Comparison of ENCODE assay signal across 20 cellular contexts in genomic region chr2:88011011-88011410, GRCh38. TPM values are rescaled to one million over a fixed set of nuclear protein-coding genes. Genes with fewer than 3 reads are reported as not detected.
DNase-seq lines count a peak whose midpoint lies in the region; ATAC-seq lines count a peak whose summit lies in the region.
"Had no signal": no experiment of that assay in that cellular context is flagged by ENCODE, and none has a peak within 500 bp of the region (broad histone marks: within the 10 kb centered on the region; RNA-seq: fewer than 3 reads in every experiment).

No MANE protein-coding gene starts in this region.

- DNase-seq in Ammon's horn (ENCODE audit: low spot score) (peak; percentile 57), medulla oblongata (ENCODE audit: extremely low spot score) (peak; percentile 53), sciatic nerve (ENCODE audit: low spot score) (no peak), NCI-H1105 treated with DMSO at 0.1 percent for 48 hours (lab: John Stamatoyannopoulos, UW) (no peak)
- no peak for DNase-seq in activated naive CD4-positive, alpha-beta T cell treated with Interleukin-2 at 50 U/mL for 16 hours
- DNase-seq in activated T-helper 2 cell treated with anti-CD3 and anti-CD28 coated beads, Interferon-gamma antibody, Interleukin-2, Interleukin-4, amounts not matched to agents 10 μg/mL and 5 μg/mL and 100 μg/mL, durations not matched to agents 14 hours and 24 hours and 36 hours (ENCODE audit: low spot score): no peak
- DNase-seq in stimulated activated naive CD8-positive, alpha-beta T cell treated with anti-CD3 and anti-CD28 coated beads, Interleukin-15, Interleukin-2, amounts not matched to agents 100 U/mL and 50 U/mL, for 24 hours: no peak
- DNase-seq: CD4-positive, alpha-beta T cell; DMS153; GF-D8; HCEC 1CT; MM.1S; NCI-H1092; NCI-H2081 treated with DMSO at 0.1 percent for 48 hours; NCI-H446 treated with DMSO at 0.1 percent for 48 hours had no signal

- no peaks in the 10 kb centered on the region for H3K9me3 Mint-ChIP-seq in activated T-helper 2 cell treated with anti-CD3 and anti-CD28 coated beads, Interferon-gamma antibody, Interleukin-2, Interleukin-4, amounts not matched to agents 10 μg/mL and 5 μg/mL and 100 μg/mL, durations not matched to agents 14 hours and 24 hours and 36 hours
- H3K9me3 Mint-ChIP-seq: CD4-positive, alpha-beta T cell; GM23338 had no signal

- H3K4me1 Mint-ChIP-seq in activated T-helper 2 cell treated with anti-CD3 and anti-CD28 coated beads, Interferon-gamma antibody, Interleukin-2, Interleukin-4, amounts not matched to agents 10 μg/mL and 5 μg/mL and 100 μg/mL, durations not matched to agents 14 hours and 24 hours and 36 hours (ENCODE audit: low read depth): peaks cover 9% of the 10 kb centered on the region

- H3K27ac ChIP-seq in cingulate gyrus (ENCODE audit: low read depth, low read length): peak overlapping the region; percentile 81

- no peak overlapping the region for H3K4me3 Mint-ChIP-seq in activated T-helper 2 cell treated with anti-CD3 and anti-CD28 coated beads, Interferon-gamma antibody, Interleukin-2, Interleukin-4, amounts not matched to agents 10 μg/mL and 5 μg/mL and 100 μg/mL, durations not matched to agents 14 hours and 24 hours and 36 hours (ENCODE audit: low read depth)
- H3K4me3 Mint-ChIP-seq: CD4-positive, alpha-beta T cell; GM23338 had no signal

- no peaks in the 10 kb centered on the region for H3K27me3 Mint-ChIP-seq in activated T-helper 2 cell treated with anti-CD3 and anti-CD28 coated beads, Interferon-gamma antibody, Interleukin-2, Interleukin-4, amounts not matched to agents 10 μg/mL and 5 μg/mL and 100 μg/mL, durations not matched to agents 14 hours and 24 hours and 36 hours (ENCODE audit: low read depth)
- H3K27me3 Mint-ChIP-seq: CD4-positive, alpha-beta T cell had no signal

- peak; percentile 83 for ATAC-seq in sciatic nerve
- ATAC-seq in stimulated activated naive CD8-positive, alpha-beta T cell treated with anti-CD3 and anti-CD28 coated beads, Interleukin-15, Interleukin-2, amounts not matched to agents 100 U/mL and 50 U/mL, for 24 hours: no peak
- ATAC-seq: GM23338, Panc1 had no signal

- intact Hi-C loops in sciatic nerve (cut with DNase I): no loop called here
- intact Hi-C loops in activated T-helper 2 cell treated with anti-CD3 and anti-CD28 coated beads, Interferon-gamma antibody, Interleukin-2, Interleukin-4, amounts not matched to agents 10 μg/mL and 5 μg/mL and 100 μg/mL, durations not matched to agents 14 hours and 24 hours and 36 hours (cut with micrococcal nuclease): no loop called here

- H3K36me3 Mint-ChIP-seq in activated T-helper 2 cell treated with anti-CD3 and anti-CD28 coated beads, Interferon-gamma antibody, Interleukin-2, Interleukin-4, amounts not matched to agents 10 μg/mL and 5 μg/mL and 100 μg/mL, durations not matched to agents 14 hours and 24 hours and 36 hours (ENCODE audit: low read depth): no peaks in the 10 kb centered on the region

- H3K27ac Mint-ChIP-seq in activated T-helper 2 cell treated with anti-CD3 and anti-CD28 coated beads, Interferon-gamma antibody, Interleukin-2, Interleukin-4, amounts not matched to agents 10 μg/mL and 5 μg/mL and 100 μg/mL, durations not matched to agents 14 hours and 24 hours and 36 hours: no peak overlapping the region
- H3K27ac Mint-ChIP-seq: CD4-positive, alpha-beta T cell; GM23338 had no signal

RNA-seq across cellular contexts. Expression of gene RNU2-63P, which starts 5.3 kb away (rescaled TPM):
- total RNA-seq in sciatic nerve: 10.3 TPM
- total RNA-seq in activated T-helper 2 cell treated with anti-CD3 and anti-CD28 coated beads, Interferon-gamma antibody, Interleukin-2, Interleukin-4, amounts not matched to agents 10 μg/mL and 5 μg/mL and 100 μg/mL, durations not matched to agents 14 hours and 24 hours and 36 hours: 19.7 and 21.6 TPM in 2 replicates
- total RNA-seq: A172, GM23338, LHCN-M2 had no signal

RNA-seq across cellular contexts. Expression of gene KRCC1, which starts 44.6 kb away (rescaled TPM):
- 35.0 TPM for total RNA-seq in sciatic nerve
- total RNA-seq in activated T-helper 2 cell treated with anti-CD3 and anti-CD28 coated beads, Interferon-gamma antibody, Interleukin-2, Interleukin-4, amounts not matched to agents 10 μg/mL and 5 μg/mL and 100 μg/mL, durations not matched to agents 14 hours and 24 hours and 36 hours: 17.5 and 18.7 TPM in 2 replicates

RNA-seq across cellular contexts. Expression of gene SMYD1, which starts 56.6 kb away (rescaled TPM):
- total RNA-seq in sciatic nerve: 0.49 TPM
- total RNA-seq in activated T-helper 2 cell treated with anti-CD3 and anti-CD28 coated beads, Interferon-gamma antibody, Interleukin-2, Interleukin-4, amounts not matched to agents 10 μg/mL and 5 μg/mL and 100 μg/mL, durations not matched to agents 14 hours and 24 hours and 36 hours: not detected in 2 replicates
- total RNA-seq: A172; CD4-positive, alpha-beta T cell had no signal

Comparison
In these comparisons a context has a peak if more than half of its experiments do, and no peak if none do; other contexts are left out.
1. DNase-seq: peak in Ammon's horn (single experiment) and medulla oblongata (single experiment); none in sciatic nerve (single experiment), activated naive CD4-positive, alpha-beta T cell treated with Interleukin-2 at 50 U/mL for 16 hours (single experiment), NCI-H1105 treated with DMSO at 0.1 percent for 48 hours (single experiment), activated T-helper 2 cell treated with anti-CD3 and anti-CD28 coated beads, Interferon-gamma antibody, Interleukin-2, Interleukin-4, amounts not matched to agents 10 μg/mL and 5 μg/mL and 100 μg/mL, durations not matched to agents 14 hours and 24 hours and 36 hours (single experiment) and stimulated activated naive CD8-positive, alpha-beta T cell treated with anti-CD3 and anti-CD28 coated beads, Interleukin-15, Interleukin-2, amounts not matched to agents 100 U/mL and 50 U/mL, for 24 hours (single experiment).